28 cellular contexts compared by ENCODE assay signal in genomic region chr6:149049230-149049629, GRCh38.
DNase-seq lines count a peak whose midpoint lies in the region; ATAC-seq, FAIRE-seq and TF ChIP-seq lines count a peak whose summit lies in the region.
"Had no signal": no experiment of that assay in that cellular context is flagged by ENCODE, and none has a peak within 500 bp of the region (broad histone marks: within the 10 kb centered on the region; RNA-seq: fewer than 3 reads in every experiment).

No MANE protein-coding gene starts in this region.

- no peaks in the 10 kb centered on the region for H3K9me3 ChIP-seq in K562 (replicated peaks; ENCODE audit: control insufficient read depth, insufficient read depth, low read depth, low read length)
- H3K9me3 ChIP-seq: Caco-2 had no signal

- TF ChIP-seq EP300 in K562 (IDR thresholded peaks at IDR 0.05; ENCODE audit: low read length): no peak

- H4K20me1 ChIP-seq in K562 (replicated peaks; ENCODE audit: control insufficient read depth, insufficient read depth, low read length): no peaks in the 10 kb centered on the region
- H4K20me1 ChIP-seq: BLaER1 treated with 17β-estradiol and CSF1 and Interleukin-3, amounts not matched to agents 10 nM and 100 nM had no signal

- TF ChIP-seq RAD21 in K562 (CRISPR knock-in tag; conservative IDR thresholded peaks at IDR 0.05 in 1 of 2, IDR thresholded peaks at IDR 0.05 in 1 of 2): no peak

- H3K27me3 ChIP-seq in ACC112 (ENCODE audit: insufficient read depth, low read length) (no peaks in the 10 kb centered on the region), K562 (ENCODE audit: control insufficient read depth in 2 of 2, insufficient read depth in 2 of 2, low read length in 2 of 2) (peaks cover 12 to 17% of the 10 kb centered on the region in 2 experiments; a peak in 3 of 5 replicates)
- H3K27me3 ChIP-seq: BLaER1 treated with 17β-estradiol and CSF1 and Interleukin-3, amounts not matched to agents 10 nM and 100 nM; hepatocyte had no signal

- no peak for ATAC-seq in K562
- no peak for ATAC-seq in HG03432 (IDR thresholded peaks at IDR 0.05; ENCODE audit: unreplicated experiment)
- ATAC-seq in HG03280 (IDR thresholded peaks at IDR 0.05; ENCODE audit: unreplicated experiment): no peak
- ATAC-seq: left ventricle myocardium superior; natural killer cell treated with Interleukin-12 subunit alpha and Interleukin-12 subunit beta and Interleukin-15 and Interleukin-18, amount 100 ng/mL, for 72 hours; stimulated activated naive B cell treated with anti-CD40 and anti-IgM and Interleukin-4, amounts not matched to agents 10 μg/mL and 1 μg/mL and 100 μg/mL, for 72 hours had no signal

- H3K9ac ChIP-seq in K562 (ENCODE audit: insufficient read depth in 1 of 2, low read depth in 2 of 2, low read length in 2 of 2): no peak overlapping the region
- H3K9ac ChIP-seq: BLaER1 treated with 17β-estradiol and CSF1 and Interleukin-3, amounts not matched to agents 10 nM and 100 nM had no signal

- DNase-seq in HT1080 (ENCODE audit: low read depth) (peak; percentile 59), K562 (ENCODE audit: extremely low read depth in 1 of 4, low spot score in 3 of 4) (no peak), kidney glomerular epithelial cell (lab: John Stamatoyannopoulos, UW) (peak; percentile 15), D341Med (ENCODE audit: low spot score) (no peak)
- no peak for DNase-seq in stimulated activated CD4-positive, alpha-beta T cell treated with anti-CD3 and anti-CD28 coated beads, Interleukin-4, amount 100 ng/mL, for 1 hour
- DNase-seq: activated CD4-positive, alpha-beta memory T cell treated with anti-CD3 and anti-CD28 coated beads for 36 hours; activated CD4-positive, CD25-positive, alpha-beta regulatory T cell; activated effector memory CD4-positive, alpha-beta T cell treated with anti-CD3 and anti-CD28 coated beads, Interleukin-2, amount 50 U/mL, for 16 hours; activated naive CD8-positive, alpha-beta T cell treated with anti-CD3 and anti-CD28 coated beads, Interleukin-2, amount 10 ng/mL, durations not matched to agents 7 days and 5 days; activated T-cell treated with anti-CD3 and anti-CD28 coated beads for 4 hours; Caco-2; DND-41; foreskin melanocyte; immature natural killer cell; Karpas-422; left ventricle myocardium superior; NCI-H187; retina; stimulated activated naive B cell treated with anti-CD40 and anti-IgM and Interleukin-4, amounts not matched to agents 10 μg/mL and 1 μg/mL and 100 μg/mL, for 72 hours; T1000 had no signal

- intact Hi-C loops in K562 (cut with micrococcal nuclease): loop anchor here (5.0 kb wide), 1 partner anchor 468 kb away; no protein-coding TSS in a partner anchor

- POLR2A ChIA-PET in K562 (lab: Yijun Ruan, JAX): interaction anchor here (1.1 kb wide), 1 partner anchor 17 kb away, joined by 3 read pairs; no protein-coding TSS in a partner anchor

- no peaks in the 10 kb centered on the region for H3K9me1 ChIP-seq in K562 (ENCODE audit: control insufficient read depth, insufficient read depth, low read length)

- FAIRE-seq in K562 (lab: Jason Lieb, UNC): no peak
- FAIRE-seq: GM12891, urothelium cell line had no signal

- H3K4me2 ChIP-seq in K562 (ENCODE audit: insufficient read depth, low read length): no peak overlapping the region
- H3K4me2 ChIP-seq: BLaER1 treated with 17β-estradiol and CSF1 and Interleukin-3, amounts not matched to agents 10 nM and 100 nM; hepatocyte had no signal

- H2AFZ ChIP-seq in ACC112 (ENCODE audit: low read length, unreplicated experiment) (no peak overlapping the region), K562 (ENCODE audit: low read depth, low read length) (no peak overlapping the region)
- H2AFZ ChIP-seq: hepatocyte had no signal

- TF ChIP-seq POLR2A in K562 (conservative IDR thresholded peaks at IDR 0.05): no peak

- in situ Hi-C loops in K562 (cut with MboI): loop anchor here (25.0 kb wide), 1 partner anchor 863 kb away; the partner anchor contains the start of gene RAET1G

- BruUV-seq in K562 (replicated peaks; lab: Mats Ljungman, UMichigan): no TSS peak

- 2% methylated on average over 2 of the region's 2 CpGs for WGBS in K562 (ENCODE audit: insufficient coverage, low coverage, missing lambda C conversion rate)

- H3K27ac ChIP-seq in ACC112 (ENCODE audit: low read depth, low read length) (peak overlapping the region; percentile 61), K562 (ENCODE audit: extremely low read depth, low read depth, low read length) (no peak overlapping the region)
- H3K27ac ChIP-seq: BLaER1 treated with 17β-estradiol and CSF1 and Interleukin-3, amounts not matched to agents 10 nM and 100 nM; hepatocyte had no signal

- CTCF ChIA-PET in K562 (lab: Yijun Ruan, JAX; ENCODE audit: low intra/inter-chr PET ratio): no interaction called here

- no peak for TF ChIP-seq CTCF in K562 (IDR thresholded peaks at IDR 0.05 in 2 of 3, conservative IDR thresholded peaks at IDR 0.05 in 1 of 3; ENCODE audit: insufficient read depth in 2 of 3, low read depth in 1 of 3, low read length in 3 of 3)

- H3K4me3 ChIP-seq in ACC112 (ENCODE audit: low read depth, low read length) (peak overlapping the region; percentile 41; the same call in 1 of the 2 replicates), K562 (no peak overlapping the region)
- H3K4me3 ChIP-seq: BLaER1 treated with 17β-estradiol and CSF1 and Interleukin-3, amounts not matched to agents 10 nM and 100 nM; hepatocyte had no signal

- H3K36me3 ChIP-seq in ACC112 (ENCODE audit: insufficient read depth, low read length) (no peaks in the 10 kb centered on the region), K562 (ENCODE audit: control insufficient read depth, insufficient read depth, low read length) (no peaks in the 10 kb centered on the region)

- H3K4me1 ChIP-seq in ACC112 (ENCODE audit: control insufficient read depth, insufficient read depth, low read length, unreplicated experiment) (peaks cover 40% of the 10 kb centered on the region), K562 (replicated peaks in 1 of 2; ENCODE audit: control insufficient read depth in 2 of 2, insufficient read depth in 2 of 2, low read length in 2 of 2) (no peaks in the 10 kb centered on the region)
- H3K4me1 ChIP-seq: Caco-2 had no signal

- H3K79me2 ChIP-seq in ACC112 (ENCODE audit: control insufficient read depth, insufficient read depth, low read length, unreplicated experiment) (no peaks in the 10 kb centered on the region), K562 (ENCODE audit: control insufficient read depth, insufficient read depth, low read length) (no peaks in the 10 kb centered on the region)
- H3K79me2 ChIP-seq: hepatocyte had no signal

TF ChIP-seq in K562, 482 proteins besides CTCF, POLR2A, EP300 and RAD21:
- TF ChIP-seq C11orf30 (IDR thresholded peaks at IDR 0.05; ENCODE audit: low read depth) (no peak), ZNF224 (CRISPR knock-in tag; IDR thresholded peaks at IDR 0.05) (no peak), RREB1 (CRISPR knock-in tag; IDR thresholded peaks at IDR 0.05) (no peak), BCOR (IDR thresholded peaks at IDR 0.05) (no peak), ZNF699 (CRISPR knock-in tag; IDR thresholded peaks at IDR 0.05; ENCODE audit: insufficient replicate concordance) (no peak), BRD4 (IDR thresholded peaks at IDR 0.05) (no peak), CEBPB (tag; IDR thresholded peaks at IDR 0.05) (0 out of 2 replicates have a peak, but pooled peaks have one; percentile 14), SIRT6 (IDR thresholded peaks at IDR 0.05; ENCODE audit: low read depth, low read length) (no peak)
TF ChIP-seq in K562: peak in this region for 1.

Comparison
In these comparisons a context has a peak if more than half of its experiments do, and no peak if none do; other contexts are left out.
1. DNase-seq: peak in HT1080 (single experiment) and kidney glomerular epithelial cell (single experiment); none in K562 (0 of 4), D341Med (single experiment) and stimulated activated CD4-positive, alpha-beta T cell treated with anti-CD3 and anti-CD28 coated beads, Interleukin-4, amount 100 ng/mL, for 1 hour (single experiment).